In genomic region chr19:1251503-1252220, GRCh38 we compare ENCODE assay signal across 6 cellular contexts. TPM values are rescaled to one million over a fixed set of nuclear protein-coding genes. Genes with fewer than 3 reads are reported as not detected.
DNase-seq lines count a peak whose midpoint lies in the region; TF ChIP-seq lines count a peak whose summit lies in the region.

No MANE protein-coding gene starts in this region.

- no peaks in the 10 kb centered on the region for H3K36me3 ChIP-seq in testis (ENCODE audit: low read depth, missing control alignments)

- no peak overlapping the region for H2AFZ ChIP-seq in H9 (ENCODE audit: low read length)

- H4K5ac ChIP-seq in H9 (ENCODE audit: insufficient read length, low read depth, low read length): no peak overlapping the region

- TF ChIP-seq CTCF in H9 (conservative IDR thresholded peaks at IDR 0.05): no peak
- TF ChIP-seq CTCF in testis (IDR thresholded peaks at IDR 0.05): no peak

- H3K27ac ChIP-seq in H9 (ENCODE audit: insufficient read length, low read depth, low read length) (no peak overlapping the region), testis (peak overlapping the region; percentile 77 to 95)

- TF ChIP-seq POLR2A in testis (IDR thresholded peaks at IDR 0.05): no peak

- no peak overlapping the region for H2BK120ac ChIP-seq in H9 (ENCODE audit: low read depth, low read length, poor library complexity, severe bottlenecking)

- H3K14ac ChIP-seq in H9 (ENCODE audit: insufficient read depth, low read length): peak overlapping the region; percentile 89

- H3K4me2 ChIP-seq in H9 (ENCODE audit: insufficient read depth, insufficient read length, low read length): peak overlapping the region; percentile 70

- peak overlapping the region; percentile 74 for H3K18ac ChIP-seq in H9 (ENCODE audit: insufficient read length, low read depth, low read length)

- H3K9ac ChIP-seq in H9 (ENCODE audit: extremely low read depth, insufficient read length, low read length): peak overlapping the region; percentile 73

- H3K4me3 Mint-ChIP-seq in H9: peak overlapping the region; percentile 84 to 90

- no peak overlapping the region for H4K8ac ChIP-seq in H9 (replicated peaks; ENCODE audit: insufficient read length, low read depth, low read length)

- H3K79me2 ChIP-seq in H9 (ENCODE audit: insufficient read depth, low read length): peaks cover 11% of the 10 kb centered on the region; the same call in 1 of the 2 replicates

- no peaks in the 10 kb centered on the region for H3K79me1 ChIP-seq in H9 (ENCODE audit: insufficient read depth, low read depth, low read length, poor library complexity, severe bottlenecking)

- no peak overlapping the region for H4K91ac ChIP-seq in H9 (ENCODE audit: insufficient read length, low read depth, low read length)

- no peaks in the 10 kb centered on the region; a peak in 1 of 5 replicates for H3K9me3 Mint-ChIP-seq in H9

- peak overlapping the region; percentile 78 to 84 for H3K4me3 ChIP-seq in testis

- no peaks in the 10 kb centered on the region for H3K27me3 ChIP-seq in H9 (ENCODE audit: insufficient read depth, low read length)
- no peaks in the 10 kb centered on the region for H3K27me3 ChIP-seq in testis

- H3K27me3 Mint-ChIP-seq in H9 (ENCODE audit: low read depth): no peaks in the 10 kb centered on the region

- H4K20me1 ChIP-seq in H9 (ENCODE audit: control insufficient read depth, insufficient read depth, insufficient read length): no peaks in the 10 kb centered on the region

- H3K4me1 ChIP-seq in H9 (ENCODE audit: insufficient read depth, low read length) (no peaks in the 10 kb centered on the region; the same call in 1 of the 2 replicates), testis (peaks cover 53% of the 10 kb centered on the region)

- DNase-seq in H9 (no peak), hepatic stellate cell (ENCODE audit: low spot score) (peak; percentile 35), testis (no peak), HPDE6-E6E7 (ENCODE audit: extremely low spot score) (no peak), cerebellum (ENCODE audit: low spot score) (no peak)
- DNase-seq in activated CD4-positive, alpha-beta T cell treated with anti-CD3 and anti-CD28 coated beads, Interleukin-2, amount 50 U/mL, for 4 hours: peak; percentile 53 to 60

- no peak overlapping the region for H3K56ac ChIP-seq in H9 (ENCODE audit: insufficient read length, low read depth, low read length)

- H2AK5ac ChIP-seq in H9 (ENCODE audit: insufficient read length, low read length): no peak overlapping the region

- intact Hi-C loops in testis (cut with DNase I; ENCODE audit: low total_unique reads): no loop called here

- H3K23ac ChIP-seq in H9 (ENCODE audit: insufficient read length, low read depth, low read length): no peak overlapping the region

- H3K27ac Mint-ChIP-seq in H9: peak overlapping the region; percentile 84 to 94 (median 92)

- H3K36me3 Mint-ChIP-seq in H9 (ENCODE audit: insufficient read depth in 1 of 3, low read depth in 3 of 3): peaks cover 18 to 49% (median 39%) of the 10 kb centered on the region in 3 experiments; a peak in 6 of 7 replicates

- no peak overlapping the region for H2BK5ac ChIP-seq in H9 (ENCODE audit: insufficient read length, low read length)

- H3K4ac ChIP-seq in H9 (ENCODE audit: low read depth, low read length): 0 out of 2 replicates have a peak overlapping the region, but pooled peaks have one; percentile 1

- H2BK12ac ChIP-seq in H9 (ENCODE audit: insufficient read length, low read depth, low read length): no peak overlapping the region

- no CpG with 5 or more reads among the region's 31 CpGs for WGBS in H9 (ENCODE audit: extremely low coverage, insufficient read length, low lambda C conversion rate)
- 4 to 5% methylated on average over 13 to 31 of the region's 31 CpGs for WGBS in testis, 2 donors

- H3T11ph ChIP-seq in H9 (ENCODE audit: low read length): no peak overlapping the region

- no peak overlapping the region for H2BK20ac ChIP-seq in H9 (ENCODE audit: low read depth, low read length, poor library complexity, severe bottlenecking)

- peaks cover 0 to 15% of the 10 kb centered on the region in 2 experiments; a peak in 1 of 4 replicates for H3K4me1 Mint-ChIP-seq in H9

- H3K23me2 ChIP-seq in H9 (ENCODE audit: insufficient read length, low read depth, low read length, poor library complexity, severe bottlenecking): peaks cover 12% of the 10 kb centered on the region

- H3K9me3 ChIP-seq in H9 (ENCODE audit: control insufficient read depth, low read depth, low read length) (no peaks in the 10 kb centered on the region), testis (no peaks in the 10 kb centered on the region)

- H2BK15ac ChIP-seq in H9 (ENCODE audit: low read depth, low read length): no peak overlapping the region

RNA-seq across cellular contexts. Expression of gene MIDN, which starts 3.3 kb away (rescaled TPM):
- total RNA-seq in H9 (2021): 286 and 300 TPM in 2 replicates
- total RNA-seq in testis: 10 to 100 TPM; 38.2 to 42.4 TPM
- 30.3 TPM for polyA plus RNA-seq in testis (ENCODE audit: insufficient read depth, low read depth, low replicate concordance)
- total RNA-seq in cerebellum: 13.6 TPM

RNA-seq across cellular contexts. Expression of gene ATP5F1D, which starts 10.1 kb away (rescaled TPM):
- total RNA-seq in H9 (2021) (179 and 191 TPM in 2 replicates), testis (100 to 1,000 TPM; 104 to 166 TPM), cerebellum (10.9 TPM)
- polyA plus RNA-seq in testis (ENCODE audit: insufficient read depth, low read depth, low replicate concordance): 94.5 TPM

RNA-seq across cellular contexts. Expression of gene CBARP, which starts 13.9 kb away (rescaled TPM):
- total RNA-seq in H9 (2021) (25.6 and 28.4 TPM in 2 replicates), testis (1 to 10 TPM; 5.2 to 6.6 TPM), cerebellum (5.6 TPM)
- 1.5 TPM for polyA plus RNA-seq in testis (ENCODE audit: insufficient read depth, low read depth, low replicate concordance)

RNA-seq across cellular contexts. Expression of gene CIRBP, which starts 17.5 kb away (rescaled TPM):
- total RNA-seq in H9 (2021) (249 and 263 TPM in 2 replicates), testis (100 to 1,000 TPM; 621 to 661 TPM), cerebellum (328 TPM)
- 483 TPM for polyA plus RNA-seq in testis (ENCODE audit: insufficient read depth, low read depth, low replicate concordance)

RNA-seq across cellular contexts. Expression of gene FAM174C, which starts 23.7 kb away (rescaled TPM):
- total RNA-seq in H9 (2021) (56.4 and 63.0 TPM in 2 replicates), testis (100 to 1,000 TPM; 111 to 128 TPM), cerebellum (7.0 TPM)
- 51.6 TPM for polyA plus RNA-seq in testis (ENCODE audit: insufficient read depth, low read depth, low replicate concordance)

Comparison
In these comparisons a context has a peak if more than half of its experiments do, and no peak if none do; other contexts are left out.
1. DNase-seq: peak in activated CD4-positive, alpha-beta T cell treated with anti-CD3 and anti-CD28 coated beads, Interleukin-2, amount 50 U/mL, for 4 hours (2 of 2) and hepatic stellate cell (single experiment); none in H9 (single experiment), testis (single experiment), HPDE6-E6E7 (single experiment) and cerebellum (single experiment).